ENCODE assay signal across 8 cellular contexts in genomic region chr3:194134231-194134756, GRCh38. TPM values are rescaled to one million over a fixed set of nuclear protein-coding genes. Genes with fewer than 3 reads are reported as not detected.
DNase-seq lines count a peak whose midpoint lies in the region; ATAC-seq, FAIRE-seq and TF ChIP-seq lines count a peak whose summit lies in the region.

No MANE protein-coding gene starts in this region.

- peaks cover 73% of the 10 kb centered on the region for H3K27me3 Mint-ChIP-seq in activated naive CD8-positive, alpha-beta T cell treated with anti-CD3 and anti-CD28 coated beads, Interleukin-2, amount 50 U/mL, for 24 hours
- H3K27me3 Mint-ChIP-seq in progenitor cell of endocrine pancreas = no peaks in the 10 kb centered on the region

- ATAC-seq in GM18873 (IDR thresholded peaks at IDR 0.05; ENCODE audit: low FRiP score, unreplicated experiment) (peak; percentile 15), HG03103 (IDR thresholded peaks at IDR 0.05; ENCODE audit: low read depth, unreplicated experiment) (peak; percentile 6), left cardiac atrium (peak; percentile 12 to 22)
- ATAC-seq in activated naive CD8-positive, alpha-beta T cell treated with anti-CD3 and anti-CD28 coated beads, Interleukin-2, amount 50 U/mL, for 24 hours = peak; percentile 22

- no peak for TF ChIP-seq CTCF in progenitor cell of endocrine pancreas (IDR thresholded peaks at IDR 0.05; ENCODE audit: unreplicated experiment)

- H3K9me3 Mint-ChIP-seq in activated naive CD8-positive, alpha-beta T cell treated with anti-CD3 and anti-CD28 coated beads, Interleukin-2, amount 50 U/mL, for 24 hours = no peaks in the 10 kb centered on the region
- H3K9me3 Mint-ChIP-seq in progenitor cell of endocrine pancreas (ENCODE audit: low read depth) = no peaks in the 10 kb centered on the region

- H3K4me3 Mint-ChIP-seq in activated naive CD8-positive, alpha-beta T cell treated with anti-CD3 and anti-CD28 coated beads, Interleukin-2, amount 50 U/mL, for 24 hours = peak overlapping the region; percentile 76
- peak overlapping the region; percentile 37 for H3K4me3 Mint-ChIP-seq in progenitor cell of endocrine pancreas (ENCODE audit: low read depth)

- DNase-seq in ACHN = peak; percentile 65
- DNase-seq in RCC 7860 (ENCODE audit: low spot score) = peak; percentile 73
- DNase-seq in activated naive CD8-positive, alpha-beta T cell treated with anti-CD3 and anti-CD28 coated beads, Interleukin-2, amount 50 U/mL, for 24 hours = peak; percentile 67
- peak; percentile 82 for DNase-seq in left cardiac atrium
- DNase-seq in progenitor cell of endocrine pancreas (ENCODE audit: low spot score, unreplicated experiment) = peak; percentile 65
- DNase-seq in ecto neural progenitor cell (ENCODE audit: low spot score) = no peak

- intact Hi-C loops in left cardiac atrium (cut with DNase I) = loop anchor here (5.0 to 10.0 kb wide), 3 partner anchors 62 to 269 kb away; no protein-coding TSS in a partner anchor

- in situ Hi-C loops in ACHN (cut with HindIII; ENCODE audit: low pct_ligation_motif_present, low pct_unique_long_range_greater_than_20kb, low sequenced_read_pairs) = no loop called here

- H3K36me3 Mint-ChIP-seq in activated naive CD8-positive, alpha-beta T cell treated with anti-CD3 and anti-CD28 coated beads, Interleukin-2, amount 50 U/mL, for 24 hours (ENCODE audit: low read depth) = no peaks in the 10 kb centered on the region
- H3K36me3 Mint-ChIP-seq in progenitor cell of endocrine pancreas (ENCODE audit: insufficient read depth) = peaks cover 19% of the 10 kb centered on the region

- peaks cover 58% of the 10 kb centered on the region for H3K4me1 Mint-ChIP-seq in activated naive CD8-positive, alpha-beta T cell treated with anti-CD3 and anti-CD28 coated beads, Interleukin-2, amount 50 U/mL, for 24 hours
- H3K4me1 Mint-ChIP-seq in progenitor cell of endocrine pancreas (ENCODE audit: low read depth) = peaks cover 52% of the 10 kb centered on the region

- H3K27ac Mint-ChIP-seq in activated naive CD8-positive, alpha-beta T cell treated with anti-CD3 and anti-CD28 coated beads, Interleukin-2, amount 50 U/mL, for 24 hours = no peak overlapping the region
- H3K27ac Mint-ChIP-seq in progenitor cell of endocrine pancreas = no peak overlapping the region

- FAIRE-seq in RCC 7860 (lab: Jason Lieb, UNC) = no peak

RNA-seq across cellular contexts. Expression of gene HES1, which starts 1.7 kb away (rescaled TPM):
- total RNA-seq in left cardiac atrium (10 to 100 TPM; 13.2 to 60.5 TPM), progenitor cell of endocrine pancreas (129 and 142 TPM in 2 replicates)
